Comparison of ENCODE assay signal across 24 cellular contexts in the genomic region with DNA sequence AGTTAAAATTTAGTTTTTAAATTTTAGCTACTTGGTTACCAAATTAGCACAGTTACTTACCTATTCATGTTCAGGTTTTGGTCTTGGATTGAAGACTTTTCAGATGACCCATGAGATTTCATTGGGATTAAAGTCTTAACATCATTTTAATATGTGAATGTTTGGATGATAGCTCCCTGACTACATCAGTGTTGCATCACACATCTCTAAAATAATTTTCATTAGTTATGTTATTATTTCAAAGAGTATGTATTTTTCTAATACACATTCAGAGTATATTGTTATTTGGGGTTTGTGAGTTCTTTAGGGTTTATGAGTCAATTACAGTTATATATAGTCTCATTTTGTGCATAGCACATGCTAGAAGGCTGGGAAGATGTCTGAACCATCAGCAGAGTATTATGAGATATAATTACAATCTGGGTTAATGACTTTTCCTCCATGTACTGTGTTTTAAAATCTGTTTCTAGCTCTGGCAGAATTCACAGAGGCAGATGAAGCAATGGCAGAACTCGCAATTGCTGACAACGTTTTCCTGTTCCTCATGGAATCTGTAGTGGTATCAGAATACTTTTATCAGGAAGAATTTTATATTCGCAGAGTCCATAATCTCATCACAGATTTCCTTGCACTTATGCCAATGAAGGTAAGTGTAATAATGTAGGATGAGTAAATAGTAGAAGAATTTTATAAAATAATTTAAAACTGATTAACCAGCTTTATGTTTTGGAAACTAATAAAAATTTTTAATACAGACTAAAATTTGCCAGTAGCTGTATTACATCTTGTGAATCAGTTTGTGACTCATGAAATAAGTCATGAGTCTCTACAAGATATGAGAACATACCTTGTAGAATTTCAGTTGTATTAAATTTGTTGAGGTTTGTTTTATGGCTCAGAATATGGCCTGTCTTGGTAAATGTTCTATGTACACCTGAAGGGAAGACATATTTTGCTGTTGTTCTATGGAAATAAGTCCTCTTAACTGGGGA. TPM values are rescaled to one million over a fixed set of nuclear protein-coding genes. Genes with fewer than 3 reads are reported as not detected.
A peak's percentile ranks its signal among the peaks of the same experiment; 100 is the strongest.
DNase-seq lines count a peak whose midpoint lies in the region; ATAC-seq and TF ChIP-seq lines count a peak whose summit lies in the region.
"Had no signal": no experiment of that assay in that cellular context is flagged by ENCODE, and none has a peak within 500 bp of the region (broad histone marks: within the 10 kb centered on the region; RNA-seq: fewer than 3 reads in every experiment).

No MANE protein-coding gene starts in this region.

- no peak for TF ChIP-seq CTCF in thyroid gland (IDR thresholded peaks at IDR 0.05)

- H3K18ac ChIP-seq in mesendoderm (ENCODE audit: low read length) = no peak overlapping the region

- no peaks in the 10 kb centered on the region for H3K79me1 ChIP-seq in mesendoderm (ENCODE audit: low read length)

- H2BK120ac ChIP-seq in mesendoderm (ENCODE audit: low read depth, low read length) = no peak overlapping the region

- H2BK15ac ChIP-seq in mesendoderm (replicated peaks; ENCODE audit: low read depth) = no peak overlapping the region

- H4K8ac ChIP-seq in mesendoderm (ENCODE audit: low read depth, low read length) = no peak overlapping the region

- no peak overlapping the region for H2AK5ac ChIP-seq in mesendoderm (ENCODE audit: low read length)

- H3K9me3 ChIP-seq in thyroid gland = no peaks in the 10 kb centered on the region
- H3K9me3 ChIP-seq: BLaER1 treated with 17β-estradiol and CSF1 and Interleukin-3, amounts not matched to agents 10 nM and 100 nM; esophagus squamous epithelium; MG63 had no signal

- no peak for TF ChIP-seq POLR2A in thyroid gland (IDR thresholded peaks at IDR 0.05)

- DNase-seq in LHCN-M2 (ENCODE audit: low read depth) = peak; percentile 42
- peak; percentile 18 for DNase-seq in epithelial cell of prostate (ENCODE audit: low read depth, low spot score)
- DNase-seq in stromal cell of bone marrow (ENCODE audit: low read depth) = peak; percentile 17
- no peak for DNase-seq in thyroid gland
- no peak for DNase-seq in mesendoderm
- DNase-seq in HuH-7.5 (ENCODE audit: low spot score) = no peak
- DNase-seq: activated CD4-positive, alpha-beta memory T cell treated with anti-CD3 and anti-CD28 coated beads, Interleukin-2, amount 10 ng/mL, durations not matched to agents 7 days and 5 days; activated CD8-positive, alpha-beta memory T cell treated with anti-CD3 and anti-CD28 coated beads, Interleukin-2, amount 50 U/mL, for 4 hours; activated naive CD4-positive, alpha-beta T cell treated with Interleukin-2 at 50 U/mL for 16 hours; DMS79; endodermal cell; esophagus squamous epithelium; GDM1; hippocampal formation; left cardiac atrium; MG63; NCI-H1105 treated with DMSO at 0.1 percent for 48 hours; NCI-H2029; NCI-H526; SHP77; trophoblast cell had no signal

- H2BK5ac ChIP-seq in mesendoderm (ENCODE audit: low read length) = no peak overlapping the region

- peak; percentile 71 for ATAC-seq in SK-N-SH treated with all-trans-retinoic acid at 6 μM for 48 hours
- ATAC-seq: left cardiac atrium; stimulated activated effector memory CD8-positive, alpha-beta T cell treated with anti-CD3 and anti-CD28 coated beads, Interleukin-12 subunit alpha, Interleukin-12 subunit beta, amount 100 ng/mL, for 72 hours had no signal

- intact Hi-C loops in thyroid gland (cut with DNase I) = no loop called here

- H3K23ac ChIP-seq in mesendoderm (ENCODE audit: low read length) = no peak overlapping the region

- H3K36me3 ChIP-seq in thyroid gland (peaks cover 21 to 31% of the 10 kb centered on the region in 2 donors), mesendoderm (ENCODE audit: control insufficient read depth, insufficient read depth, low read length) (peaks cover 10% of the 10 kb centered on the region)

- H3K4me3 ChIP-seq in thyroid gland (replicated peaks in 1 of 3) (no peak overlapping the region), mesendoderm (ENCODE audit: low read length) (no peak overlapping the region)
- H3K4me3 ChIP-seq: BLaER1 treated with 17β-estradiol and CSF1 and Interleukin-3, amounts not matched to agents 10 nM and 100 nM; esophagus squamous epithelium; MG63 had no signal

- H3K27me3 ChIP-seq in thyroid gland = no peaks in the 10 kb centered on the region
- no peaks in the 10 kb centered on the region for H3K27me3 ChIP-seq in mesendoderm (ENCODE audit: insufficient read depth, low read length, poor library complexity)
- H3K27me3 ChIP-seq: BLaER1 treated with 17β-estradiol and CSF1 and Interleukin-3, amounts not matched to agents 10 nM and 100 nM; esophagus squamous epithelium; MG63 had no signal

- no peak overlapping the region for H3K4me2 ChIP-seq in mesendoderm (ENCODE audit: low read length)
- H3K4me2 ChIP-seq: BLaER1 treated with 17β-estradiol and CSF1 and Interleukin-3, amounts not matched to agents 10 nM and 100 nM had no signal

- H3K4me1 ChIP-seq in thyroid gland (no peaks in the 10 kb centered on the region), mesendoderm (ENCODE audit: control insufficient read depth, low read depth, low read length) (no peaks in the 10 kb centered on the region)
- H3K4me1 ChIP-seq: BLaER1 treated with 17β-estradiol and CSF1 and Interleukin-3, amounts not matched to agents 10 nM and 100 nM; esophagus squamous epithelium had no signal

- no peak overlapping the region for H3K56ac ChIP-seq in mesendoderm (ENCODE audit: low read length)

- H3K9ac ChIP-seq in mesendoderm (ENCODE audit: low read length) = no peak overlapping the region
- H3K9ac ChIP-seq: BLaER1 treated with 17β-estradiol and CSF1 and Interleukin-3, amounts not matched to agents 10 nM and 100 nM had no signal

- 97% methylated on average over 3 of the region's 3 CpGs for WGBS in thyroid gland, 2 donors
- no CpG with 5 or more reads among the region's 3 CpGs for WGBS in mesendoderm (ENCODE audit: extremely low coverage, insufficient coverage, low lambda C conversion rate)

- no peak overlapping the region for H3K4ac ChIP-seq in mesendoderm (ENCODE audit: low read depth, low read length)

- H4K5ac ChIP-seq in mesendoderm (ENCODE audit: low read length) = no peak overlapping the region

- peak overlapping the region; percentile 72 for H3K27ac ChIP-seq in epithelial cell of prostate
- H3K27ac ChIP-seq in thyroid gland = no peak overlapping the region
- no peak overlapping the region for H3K27ac ChIP-seq in mesendoderm (ENCODE audit: low read depth, low read length)
- H3K27ac ChIP-seq: BLaER1 treated with 17β-estradiol and CSF1 and Interleukin-3, amounts not matched to agents 10 nM and 100 nM; esophagus squamous epithelium had no signal

- H3K79me2 ChIP-seq in mesendoderm (ENCODE audit: control insufficient read depth, insufficient read depth, low read length) = no peaks in the 10 kb centered on the region

TF ChIP-seq in SK-N-SH treated with all-trans-retinoic acid at 6 μM for 48 hours, 23 proteins besides CTCF, POLR2A, EP300 and RAD21:
- peak; percentile 84 for TF ChIP-seq ISL1 (CRISPR knock-in tag; IDR thresholded peaks at IDR 0.05)
- TF ChIP-seq GLIS3 (CRISPR knock-in tag; IDR thresholded peaks at IDR 0.05) = no peak

RNA-seq across cellular contexts. Expression of a gene that starts 26.9 kb away (rescaled TPM):
- 106 and 116 TPM in 2 replicates for total RNA-seq in LHCN-M2 (2014; rRNA removed)
- 27.7 TPM for polyA plus RNA-seq in LHCN-M2 (2012)
- total RNA-seq in thyroid gland = 10 to 100 TPM; 33.1 to 37.1 (median 34.0) TPM
- 128 TPM for polyA plus RNA-seq in mesendoderm (2013, experiment 1 of 2)
- 121 TPM for polyA plus RNA-seq in mesendoderm (2013, experiment 2 of 2)

Comparison
In these comparisons a context has a peak if more than half of its experiments do, and no peak if none do; other contexts are left out.
1. DNase-seq: peak in LHCN-M2 (single experiment), epithelial cell of prostate (single experiment) and stromal cell of bone marrow (single experiment); none in thyroid gland (0 of 2), mesendoderm (single experiment) and HuH-7.5 (single experiment).